Comparison of ENCODE assay signal across 9 cellular contexts in the genomic region with DNA sequence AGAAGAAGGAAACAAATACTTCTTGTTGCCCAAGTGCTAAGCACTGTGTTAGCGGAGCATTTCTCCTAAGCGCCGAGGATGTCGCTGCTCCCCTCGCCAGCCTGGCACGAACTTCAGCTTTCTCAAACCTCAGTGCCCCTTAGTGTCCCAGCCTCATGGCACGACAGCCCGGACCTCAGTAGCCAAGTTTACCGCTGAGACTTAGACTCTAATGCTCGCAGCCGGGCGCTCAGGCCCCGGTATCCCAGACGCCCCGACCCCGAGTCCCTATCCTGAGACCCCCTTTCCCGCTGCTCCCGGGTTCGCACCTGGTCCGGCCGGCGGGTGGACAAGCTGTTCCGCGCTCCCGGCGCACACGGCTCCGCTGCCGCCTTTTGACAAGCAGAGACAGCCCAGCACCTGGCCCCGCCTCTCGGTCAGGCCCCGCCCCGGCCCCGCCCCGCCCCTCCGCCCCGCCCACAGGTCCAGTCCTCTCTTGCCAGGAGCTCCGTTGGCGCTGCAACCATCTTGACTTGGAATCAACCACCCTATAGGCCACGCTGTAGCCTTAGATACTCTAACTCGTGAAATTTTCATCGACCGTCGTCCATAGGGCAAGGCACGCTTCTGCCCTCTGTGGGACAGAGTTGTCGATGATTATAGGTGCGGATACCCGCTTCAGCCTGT. TPM values are rescaled to one million over a fixed set of nuclear protein-coding genes. Genes with fewer than 3 reads are reported as not detected.
A peak's percentile ranks its signal among the peaks of the same experiment; 100 is the strongest.
DNase-seq lines count a peak whose midpoint lies in the region; ATAC-seq, FAIRE-seq and TF ChIP-seq lines count a peak whose summit lies in the region.
"Had no signal": no experiment of that assay in that cellular context is flagged by ENCODE, and none has a peak within 500 bp of the region (broad histone marks: within the 10 kb centered on the region; RNA-seq: fewer than 3 reads in every experiment).

A gene (minus strand): TSS at position 348 of the 666 bp plus-strand sequence. CDS start 25,881 bp downstream, outside the sequence.

- H3K36me3 Mint-ChIP-seq in WTC11: no peaks in the 10 kb centered on the region
- H3K36me3 Mint-ChIP-seq in central memory CD8-positive, alpha-beta T cell (ENCODE audit: insufficient read depth): peaks cover 1% of the 10 kb centered on the region

- TF ChIP-seq CTCF in WTC11 (IDR thresholded peaks at IDR 0.05) (no peak), kidney (IDR thresholded peaks at IDR 0.05; ENCODE audit: borderline replicate concordance, extremely low read depth, insufficient read depth) (peak; percentile 5)

- H3K9ac ChIP-seq in kidney (ENCODE audit: low read length in 2 of 2): peak within 1 kb of the TSS; percentile 26 to 79

- peaks cover 22 to 25% of the 10 kb centered on the region in 2 donors for H3K4me1 ChIP-seq in kidney (ENCODE audit: control insufficient read depth in 1 of 2, insufficient read depth in 1 of 2, low read depth in 1 of 2, low read length in 2 of 2)

- DNase-seq in NCI-H2081 (lab: John Stamatoyannopoulos, UW) (peak; percentile 61 to 73), NCI-H2081 treated with DMSO at 0.1 percent for 48 hours (lab: John Stamatoyannopoulos, UW) (no peak), NCI-H2196 (lab: John Stamatoyannopoulos, UW; ENCODE audit: unreplicated experiment) (peak; percentile 79), WTC11 (ENCODE audit: low spot score) (peak; percentile 83), kidney (peak; percentile 92)
- peak; percentile 31 to 42 for DNase-seq in central memory CD8-positive, alpha-beta T cell (ENCODE audit: low spot score in 2 of 2)
- peak; percentile 27 to 41 for DNase-seq in stimulated activated CD4-positive, alpha-beta T cell treated with anti-CD3 and anti-CD28 coated beads, Interleukin-1b, Interleukin-23, amount 100 ng/mL, for 1 hour (ENCODE audit: low read depth in 2 of 2)

- peak within 1 kb of the TSS; percentile 89 for H3K27ac Mint-ChIP-seq in WTC11
- H3K27ac Mint-ChIP-seq in central memory CD8-positive, alpha-beta T cell (ENCODE audit: low read depth): no peak within 1 kb of the TSS

- H3K27me3 Mint-ChIP-seq in WTC11 (ENCODE audit: low read depth): peaks cover 92% of the 10 kb centered on the region
- no peaks in the 10 kb centered on the region for H3K27me3 Mint-ChIP-seq in central memory CD8-positive, alpha-beta T cell

- POLR2A ChIA-PET in WTC11 (lab: Charles Lee): interaction anchor here (0.5 to 1.5 kb wide), 12 partner anchors 39 to 293 kb away, joined by 3 to 9 read pairs (median 4); a partner anchor contains a TSS

- H3K4me3 Mint-ChIP-seq in WTC11: peak within 1 kb of the TSS; percentile 73
- peak within 1 kb of the TSS; percentile 78 for H3K4me3 Mint-ChIP-seq in central memory CD8-positive, alpha-beta T cell

- intact Hi-C loops in kidney (cut with DNase I): no loop called here

- H3K9me3 ChIP-seq in kidney (ENCODE audit: control insufficient read depth in 1 of 2, low read length in 2 of 2): no peaks in the 10 kb centered on the region

- H3K36me3 ChIP-seq in kidney (ENCODE audit: control insufficient read depth in 1 of 2, insufficient read depth in 2 of 2, low read length in 2 of 2): no peaks in the 10 kb centered on the region

- CTCF ChIA-PET in WTC11 (lab: Charles Lee): interaction anchor here (0.6 to 4.6 kb wide), 66 partner anchors 9 to 293 kb away, joined by 3 to 95 read pairs (median 5); a partner anchor contains a TSS

- H3K27ac ChIP-seq in kidney (ENCODE audit: low read depth in 2 of 2, low read length in 2 of 2): peak within 1 kb of the TSS; percentile 90

- ATAC-seq in HG03045 (IDR thresholded peaks at IDR 0.05; ENCODE audit: unreplicated experiment) (peak; percentile 68), WTC11 (peak; percentile 86)
- ATAC-seq in central memory CD8-positive, alpha-beta T cell (replicated peaks; ENCODE audit: extremely low read depth, poor library complexity, severe bottlenecking): peak; percentile 72

- FAIRE-seq in kidney (lab: Jason Lieb, UNC): no peak
- FAIRE-seq: A204.1 had no signal

- H3K9me3 Mint-ChIP-seq in WTC11: no peaks in the 10 kb centered on the region
- H3K9me3 Mint-ChIP-seq in central memory CD8-positive, alpha-beta T cell: no peaks in the 10 kb centered on the region

- H3K4me1 Mint-ChIP-seq in WTC11: peaks cover 14% of the 10 kb centered on the region
- H3K4me1 Mint-ChIP-seq in central memory CD8-positive, alpha-beta T cell: peaks cover 30% of the 10 kb centered on the region

- peak within 1 kb of the TSS; percentile 55 to 87 for H3K4me3 ChIP-seq in kidney (ENCODE audit: low read length in 2 of 2)

TF ChIP-seq in WTC11, 78 proteins besides CTCF, POLR2A, EP300 and RAD21:
- TF ChIP-seq SMAD3 (CRISPR knock-in tag; IDR thresholded peaks at IDR 0.05; ENCODE audit: borderline replicate concordance): 0 out of 2 replicates have a peak, but pooled peaks have one; percentile 30
- peak; percentile 38; the same call in 1 of the 2 replicates for TF ChIP-seq SP1 (CRISPR knock-in tag; conservative IDR thresholded peaks at IDR 0.05)
- no peak for TF ChIP-seq TP53 (CRISPR knock-in tag; IDR thresholded peaks at IDR 0.05)
- TF ChIP-seq, protein P1, sequence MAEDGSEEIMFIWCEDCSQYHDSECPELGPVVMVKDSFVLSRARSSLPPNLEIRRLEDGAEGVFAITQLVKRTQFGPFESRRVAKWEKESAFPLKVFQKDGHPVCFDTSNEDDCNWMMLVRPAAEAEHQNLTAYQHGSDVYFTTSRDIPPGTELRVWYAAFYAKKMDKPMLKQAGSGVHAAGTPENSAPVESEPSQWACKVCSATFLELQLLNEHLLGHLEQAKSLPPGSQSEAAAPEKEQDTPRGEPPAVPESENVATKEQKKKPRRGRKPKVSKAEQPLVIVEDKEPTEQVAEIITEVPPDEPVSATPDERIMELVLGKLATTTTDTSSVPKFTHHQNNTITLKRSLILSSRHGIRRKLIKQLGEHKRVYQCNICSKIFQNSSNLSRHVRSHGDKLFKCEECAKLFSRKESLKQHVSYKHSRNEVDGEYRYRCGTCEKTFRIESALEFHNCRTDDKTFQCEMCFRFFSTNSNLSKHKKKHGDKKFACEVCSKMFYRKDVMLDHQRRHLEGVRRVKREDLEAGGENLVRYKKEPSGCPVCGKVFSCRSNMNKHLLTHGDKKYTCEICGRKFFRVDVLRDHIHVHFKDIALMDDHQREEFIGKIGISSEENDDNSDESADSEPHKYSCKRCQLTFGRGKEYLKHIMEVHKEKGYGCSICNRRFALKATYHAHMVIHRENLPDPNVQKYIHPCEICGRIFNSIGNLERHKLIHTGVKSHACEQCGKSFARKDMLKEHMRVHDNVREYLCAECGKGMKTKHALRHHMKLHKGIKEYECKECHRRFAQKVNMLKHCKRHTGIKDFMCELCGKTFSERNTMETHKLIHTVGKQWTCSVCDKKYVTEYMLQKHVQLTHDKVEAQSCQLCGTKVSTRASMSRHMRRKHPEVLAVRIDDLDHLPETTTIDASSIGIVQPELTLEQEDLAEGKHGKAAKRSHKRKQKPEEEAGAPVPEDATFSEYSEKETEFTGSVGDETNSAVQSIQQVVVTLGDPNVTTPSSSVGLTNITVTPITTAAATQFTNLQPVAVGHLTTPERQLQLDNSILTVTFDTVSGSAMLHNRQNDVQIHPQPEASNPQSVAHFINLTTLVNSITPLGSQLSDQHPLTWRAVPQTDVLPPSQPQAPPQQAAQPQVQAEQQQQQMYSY (CRISPR knock-in tag; IDR thresholded peaks at IDR 0.05): 0 out of 2 replicates have a peak, but pooled peaks have one; percentile 30
- TF ChIP-seq, protein P2, sequence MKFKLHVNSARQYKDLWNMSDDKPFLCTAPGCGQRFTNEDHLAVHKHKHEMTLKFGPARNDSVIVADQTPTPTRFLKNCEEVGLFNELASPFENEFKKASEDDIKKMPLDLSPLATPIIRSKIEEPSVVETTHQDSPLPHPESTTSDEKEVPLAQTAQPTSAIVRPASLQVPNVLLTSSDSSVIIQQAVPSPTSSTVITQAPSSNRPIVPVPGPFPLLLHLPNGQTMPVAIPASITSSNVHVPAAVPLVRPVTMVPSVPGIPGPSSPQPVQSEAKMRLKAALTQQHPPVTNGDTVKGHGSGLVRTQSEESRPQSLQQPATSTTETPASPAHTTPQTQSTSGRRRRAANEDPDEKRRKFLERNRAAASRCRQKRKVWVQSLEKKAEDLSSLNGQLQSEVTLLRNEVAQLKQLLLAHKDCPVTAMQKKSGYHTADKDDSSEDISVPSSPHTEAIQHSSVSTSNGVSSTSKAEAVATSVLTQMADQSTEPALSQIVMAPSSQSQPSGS (CRISPR knock-in tag; IDR thresholded peaks at IDR 0.05; ENCODE audit: borderline replicate concordance, low read depth): no peak
- TF ChIP-seq, protein P3, sequence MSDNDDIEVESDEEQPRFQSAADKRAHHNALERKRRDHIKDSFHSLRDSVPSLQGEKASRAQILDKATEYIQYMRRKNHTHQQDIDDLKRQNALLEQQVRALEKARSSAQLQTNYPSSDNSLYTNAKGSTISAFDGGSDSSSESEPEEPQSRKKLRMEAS (CRISPR knock-in tag; IDR thresholded peaks at IDR 0.05): peak; percentile 64; the same call in 1 of the 2 replicates
- no peak for TF ChIP-seq OVOL2 (CRISPR knock-in tag; IDR thresholded peaks at IDR 0.05; ENCODE audit: borderline replicate concordance)
TF ChIP-seq in WTC11: peak in this region for 4.

RNA-seq across cellular contexts. Expression of the gene that starts here (rescaled TPM):
- total RNA-seq in WTC11 (2021): 0.76 to 1.3 TPM (median 0.76 TPM) in 3 replicates
- 14.8 TPM for total RNA-seq in kidney
- 19.1 TPM for polyA plus RNA-seq in kidney (ENCODE audit: insufficient read depth, low read depth, low replicate concordance)
